Comparison of ENCODE assay signal across 22 cellular contexts in the genomic region with DNA sequence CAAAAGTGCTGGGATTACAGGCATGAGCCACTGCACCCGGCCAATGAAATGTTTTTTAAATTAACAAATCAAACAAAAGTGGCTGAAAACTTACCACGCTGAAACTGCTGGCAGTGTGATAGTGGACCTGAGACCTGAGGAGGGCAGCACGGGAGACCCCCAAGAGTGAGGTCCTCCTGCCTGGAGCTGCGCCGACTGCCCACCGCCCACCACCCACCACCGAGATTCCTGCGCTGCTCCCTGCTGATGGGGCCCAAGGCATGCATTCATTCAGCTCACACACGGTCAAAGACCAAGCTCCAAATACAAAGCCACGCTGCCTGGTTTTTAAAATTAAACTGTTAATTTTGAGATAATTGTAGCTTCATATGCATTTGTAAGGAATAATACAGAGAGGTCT.
"Had no signal": no experiment of that assay in that cellular context is flagged by ENCODE, and none has a peak within 500 bp of the region (broad histone marks: within the 10 kb centered on the region; RNA-seq: fewer than 3 reads in every experiment).

No MANE protein-coding gene starts in this region.

- H3K4me1 ChIP-seq: esophagus muscularis mucosa, gastroesophageal sphincter, left ventricle myocardium inferior had no signal

- H3K4me2 ChIP-seq: hepatocyte had no signal

- H3K27me3 ChIP-seq: dorsolateral prefrontal cortex, esophagus muscularis mucosa, foreskin keratinocyte, hepatocyte had no signal

- DNase-seq: dermis blood vessel endothelial cell; dorsolateral prefrontal cortex; effector CD4-positive, alpha-beta T cell; effector memory CD4-positive, alpha-beta T cell; foreskin keratinocyte; heart left ventricle; hypothalamus; immature natural killer cell; islet precursor cell; kidney; kidney glomerular epithelial cell; left colon; left ventricle myocardium inferior; lower lobe of right lung; mesendoderm; midbrain; naive B cell had no signal

- H3K36me3 ChIP-seq: esophagus muscularis mucosa, gastroesophageal sphincter, heart left ventricle, left ventricle myocardium inferior, lower lobe of right lung had no signal

- H2AFZ ChIP-seq: hepatocyte had no signal

- H3K27ac ChIP-seq: coronary artery, esophagus muscularis mucosa, foreskin keratinocyte, gastroesophageal sphincter, heart left ventricle, hepatocyte, left ventricle myocardium inferior, lower lobe of right lung had no signal

- H3K4me3 ChIP-seq: coronary artery, esophagus muscularis mucosa, gastroesophageal sphincter, heart left ventricle, hepatocyte, left ventricle myocardium inferior, lower lobe of right lung had no signal

- ATAC-seq: foreskin keratinocyte, gastroesophageal sphincter, heart left ventricle, left colon, left lobe of liver, lower lobe of right lung had no signal

- H3K9me3 ChIP-seq: esophagus muscularis mucosa, gastroesophageal sphincter, heart left ventricle, left ventricle myocardium inferior, lower lobe of right lung had no signal
